Comparison of ENCODE assay signal across 9 cellular contexts in genomic region chr5:90530736-90531487, GRCh38. TPM values are rescaled to one million over a fixed set of nuclear protein-coding genes. Genes with fewer than 3 reads are reported as not detected.
DNase-seq lines count a peak whose midpoint lies in the region; ATAC-seq, FAIRE-seq and TF ChIP-seq lines count a peak whose summit lies in the region.
"Had no signal": no experiment of that assay in that cellular context is flagged by ENCODE, and none has a peak within 500 bp of the region (broad histone marks: within the 10 kb centered on the region; RNA-seq: fewer than 3 reads in every experiment).

No MANE protein-coding gene starts in this region.

- FAIRE-seq in A549 (lab: Jason Lieb, UNC), result no peak

- WGBS in A549 (ENCODE audit: missing lambda C conversion rate), result 31% methylated on average over 9 of the region's 9 CpGs
- 42 to 50% (median 44%) methylated on average over 9 of the region's 9 CpGs for WGBS in adrenal gland, 4 donors

- ATAC-seq in A549 (no peak), GM21786 (IDR thresholded peaks at IDR 0.05; ENCODE audit: unreplicated experiment) (no peak), HG02973 (IDR thresholded peaks at IDR 0.05; ENCODE audit: unreplicated experiment) (no peak), HG03159 (IDR thresholded peaks at IDR 0.05; ENCODE audit: unreplicated experiment) (no peak)

- no peaks in the 10 kb centered on the region for H3K27me3 ChIP-seq in HAP-1 (ENCODE audit: low read depth)
- no peaks in the 10 kb centered on the region for H3K27me3 ChIP-seq in adrenal gland

- TF ChIP-seq RAD21 in A549 (conservative IDR thresholded peaks at IDR 0.05 in 1 of 2, IDR thresholded peaks at IDR 0.05 in 1 of 2), result no peak

- H3K36me3 ChIP-seq in HAP-1 (replicated peaks) (no peaks in the 10 kb centered on the region), adrenal gland (replicated peaks in 1 of 2) (no peaks in the 10 kb centered on the region)

- H3K4me2 ChIP-seq in A549, result peak overlapping the region; percentile 71

- in situ Hi-C loops in HAP-1 (cut with MboI; ENCODE audit: low sequenced_read_pairs), result no loop called here

- H3K27ac ChIP-seq in A549 (no peak overlapping the region), adrenal gland (no peak overlapping the region)

- peaks cover 21% of the 10 kb centered on the region for H3K4me1 ChIP-seq in A549
- peaks cover 37% of the 10 kb centered on the region for H3K4me1 ChIP-seq in HAP-1
- peaks cover 5 to 39% of the 10 kb centered on the region in 2 donors for H3K4me1 ChIP-seq in adrenal gland (replicated peaks in 1 of 2)

- TF ChIP-seq EP300 in A549 (IDR thresholded peaks at IDR 0.05), result no peak

- H3K9me3 ChIP-seq in A549 (no peaks in the 10 kb centered on the region), HAP-1 (no peaks in the 10 kb centered on the region), adrenal gland (replicated peaks in 1 of 3) (no peaks in the 10 kb centered on the region)

- H3K4me3 ChIP-seq in A549 (no peak overlapping the region), HAP-1 (peak overlapping the region; percentile 85; the same call in 1 of the 2 replicates), adrenal gland (peak overlapping the region in 1 of 4 donors; percentile 70)

- no peak for TF ChIP-seq CTCF in A549 (IDR thresholded peaks at IDR 0.05)
- no peak for TF ChIP-seq CTCF in adrenal gland (IDR thresholded peaks at IDR 0.05)

- no peak for TF ChIP-seq POLR2A in A549 (IDR thresholded peaks at IDR 0.05; ENCODE audit: low read length)
- no peak for TF ChIP-seq POLR2A in adrenal gland (IDR thresholded peaks at IDR 0.05)

- CTCF ChIA-PET in A549 (lab: Yijun Ruan, JAX), result interaction anchor here (0.6 to 3.7 kb wide), 24 partner anchors 10 to 153 kb away, joined by 3 to 60 read pairs (median 4); partner anchors contain the start of gene ADGRV1

- POLR2A ChIA-PET in A549 (lab: Yijun Ruan, JAX), result no interaction called here

- DNase-seq in A549 (ENCODE audit: low read depth in 1 of 2, low spot score in 1 of 2), result no peak
- peak; percentile 61 to 62 for DNase-seq in HAP-1 (ENCODE audit: low spot score in 2 of 2)
- DNase-seq in adrenal gland, result peak in 4 of 7 donors; percentile 5 to 40 (median 18)
- peak; percentile 6 for DNase-seq in myocyte (ENCODE audit: low read depth)
- no peak for DNase-seq in NCI-H526 (lab: John Stamatoyannopoulos, UW)
- DNase-seq: central memory CD4-positive, alpha-beta T cell had no signal

- intact Hi-C loops in adrenal gland (cut with DNase I), result loop anchor here in 1 of 2 donors (10.0 kb wide), 1 partner anchor 96 kb away; no protein-coding TSS in a partner anchor

TF ChIP-seq in A549, 52 proteins besides CTCF, POLR2A, EP300 and RAD21 (continues in another document):
- TF ChIP-seq KDM5A (IDR thresholded peaks at IDR 0.05) (no peak), RFX5 (IDR thresholded peaks at IDR 0.05) (no peak), ZSCAN20 (CRISPR knock-in tag; IDR thresholded peaks at IDR 0.05) (no peak), HDAC2 (IDR thresholded peaks at IDR 0.05) (no peak), CHD2 (IDR thresholded peaks at IDR 0.05; ENCODE audit: low read length, partially characterized antibody) (no peak), HOXB5 (CRISPR knock-in tag; IDR thresholded peaks at IDR 0.05) (no peak), KDM1A (IDR thresholded peaks at IDR 0.05; ENCODE audit: low read depth) (no peak), MAFK (IDR thresholded peaks at IDR 0.05; ENCODE audit: partially characterized antibody) (no peak), HOXB13 (CRISPR knock-in tag; IDR thresholded peaks at IDR 0.05; ENCODE audit: low read depth) (no peak), MYC (IDR thresholded peaks at IDR 0.05; ENCODE audit: borderline replicate concordance, low read length) (no peak), JUNB (IDR thresholded peaks at IDR 0.05) (no peak), BCL3 (IDR thresholded peaks at IDR 0.05) (no peak), JUN (IDR thresholded peaks at IDR 0.05) (no peak)
- TF ChIP-seq, protein P1, sequence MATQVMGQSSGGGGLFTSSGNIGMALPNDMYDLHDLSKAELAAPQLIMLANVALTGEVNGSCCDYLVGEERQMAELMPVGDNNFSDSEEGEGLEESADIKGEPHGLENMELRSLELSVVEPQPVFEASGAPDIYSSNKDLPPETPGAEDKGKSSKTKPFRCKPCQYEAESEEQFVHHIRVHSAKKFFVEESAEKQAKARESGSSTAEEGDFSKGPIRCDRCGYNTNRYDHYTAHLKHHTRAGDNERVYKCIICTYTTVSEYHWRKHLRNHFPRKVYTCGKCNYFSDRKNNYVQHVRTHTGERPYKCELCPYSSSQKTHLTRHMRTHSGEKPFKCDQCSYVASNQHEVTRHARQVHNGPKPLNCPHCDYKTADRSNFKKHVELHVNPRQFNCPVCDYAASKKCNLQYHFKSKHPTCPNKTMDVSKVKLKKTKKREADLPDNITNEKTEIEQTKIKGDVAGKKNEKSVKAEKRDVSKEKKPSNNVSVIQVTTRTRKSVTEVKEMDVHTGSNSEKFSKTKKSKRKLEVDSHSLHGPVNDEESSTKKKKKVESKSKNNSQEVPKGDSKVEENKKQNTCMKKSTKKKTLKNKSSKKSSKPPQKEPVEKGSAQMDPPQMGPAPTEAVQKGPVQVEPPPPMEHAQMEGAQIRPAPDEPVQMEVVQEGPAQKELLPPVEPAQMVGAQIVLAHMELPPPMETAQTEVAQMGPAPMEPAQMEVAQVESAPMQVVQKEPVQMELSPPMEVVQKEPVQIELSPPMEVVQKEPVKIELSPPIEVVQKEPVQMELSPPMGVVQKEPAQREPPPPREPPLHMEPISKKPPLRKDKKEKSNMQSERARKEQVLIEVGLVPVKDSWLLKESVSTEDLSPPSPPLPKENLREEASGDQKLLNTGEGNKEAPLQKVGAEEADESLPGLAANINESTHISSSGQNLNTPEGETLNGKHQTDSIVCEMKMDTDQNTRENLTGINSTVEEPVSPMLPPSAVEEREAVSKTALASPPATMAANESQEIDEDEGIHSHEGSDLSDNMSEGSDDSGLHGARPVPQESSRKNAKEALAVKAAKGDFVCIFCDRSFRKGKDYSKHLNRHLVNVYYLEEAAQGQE (IDR thresholded peaks at IDR 0.05), result no peak

RNA-seq across cellular contexts. Expression of gene LYSMD3, which starts 1.5 kb away (rescaled TPM):
- polyA plus RNA-seq in A549 (2011; rRNA removed) (17.1 and 24.1 TPM in 2 replicates), A549 (2017; fragmentation: RNase III; extraction: RNeasy Plus Mini Kit Qiagen cat#74134 plus additional on column Dnase treatment) (9.5 to 11.1 TPM (median 10.6 TPM) in 3 replicates), adrenal gland (10 to 100 TPM in 1 of 3 donors, 1 to 10 TPM in 2; 3.4 to 38.6 (median 4.2) TPM)
- 2.7 and 2.8 TPM in 2 replicates for polyA plus RNA-seq in A549 (2012; cell fraction: cytosol; rRNA removed)
- polyA plus RNA-seq in A549 (2012; cell fraction: nucleus; rRNA removed), result 1.2 and 1.3 TPM in 2 replicates
- polyA minus RNA-seq in A549 (2011; rRNA and poly(A)+ RNA removed), result 6.1 and 7.1 TPM in 2 replicates
- total RNA-seq in adrenal gland (10 to 100 TPM in 6 of 8 donors, 1 to 10 TPM in 2; 6.8 to 33.2 (median 16.1) TPM), myocyte (14.3 and 15.8 TPM in 2 replicates)
- 7.0 TPM for polyA plus RNA-seq in myocyte (2012)

RNA-seq across cellular contexts. Expression of gene ADGRV1, which starts 27.7 kb away (rescaled TPM):
- polyA plus RNA-seq in A549 (2011; rRNA removed) (3.7 and 4.0 TPM in 2 replicates), A549 (2017; fragmentation: RNase III; extraction: RNeasy Plus Mini Kit Qiagen cat#74134 plus additional on column Dnase treatment) (0.17 to 0.70 TPM (median 0.65 TPM) in 3 replicates), adrenal gland (100 to 1,000 TPM; 229 to 676 (median 510) TPM)
- 0.62 and 0.63 TPM in 2 replicates for polyA plus RNA-seq in A549 (2012; cell fraction: cytosol; rRNA removed)
- polyA plus RNA-seq in A549 (2012; cell fraction: nucleus; rRNA removed), result 0.40 and 1.1 TPM in 2 replicates
- 2.6 and 2.9 TPM in 2 replicates for polyA minus RNA-seq in A549 (2011; rRNA and poly(A)+ RNA removed)
- total RNA-seq in adrenal gland (1,000 to 10,000 TPM in 4 of 8 donors, 100 to 1,000 TPM in 4; 526 to 2,577 (median 946) TPM), myocyte (3.9 and 4.4 TPM in 2 replicates)
- 0.08 TPM for polyA plus RNA-seq in myocyte (2012)

RNA-seq across cellular contexts. Expression of gene POLR3G, which starts 56.2 kb away (rescaled TPM):
- polyA plus RNA-seq in A549 (2011; rRNA removed) (15.7 and 22.6 TPM in 2 replicates), A549 (2017; fragmentation: RNase III; extraction: RNeasy Plus Mini Kit Qiagen cat#74134 plus additional on column Dnase treatment) (11.6 to 17.5 TPM (median 11.7 TPM) in 3 replicates), adrenal gland (1 to 10 TPM; 1.0 to 2.4 (median 2.1) TPM)
- 18.5 and 28.6 TPM in 2 replicates for polyA plus RNA-seq in A549 (2012; cell fraction: cytosol; rRNA removed)
- polyA plus RNA-seq in A549 (2012; cell fraction: nucleus; rRNA removed), result 13.6 and 21.8 TPM in 2 replicates
- 2.4 and 3.5 TPM in 2 replicates for polyA minus RNA-seq in A549 (2011; rRNA and poly(A)+ RNA removed)
- total RNA-seq in adrenal gland (1 to 10 TPM in 1 of 8 donors, under 1 TPM in 5, not detected in 2; 0.30 to 1.2 (median 0.78) TPM), myocyte (2.3 and 5.3 TPM in 2 replicates)
- polyA plus RNA-seq in myocyte (2012), result 0.69 TPM

RNA-seq across cellular contexts. Expression of gene MBLAC2, which starts 56.3 kb away (rescaled TPM):
- 4.4 and 5.3 TPM in 2 replicates for polyA plus RNA-seq in A549 (2011; rRNA removed)
- polyA plus RNA-seq in A549 (2012; cell fraction: cytosol; rRNA removed), result 1.5 and 2.2 TPM in 2 replicates
- polyA plus RNA-seq in A549 (2012; cell fraction: nucleus; rRNA removed), result 2.7 and 2.9 TPM in 2 replicates
- polyA plus RNA-seq in A549 (2017; fragmentation: RNase III; extraction: RNeasy Plus Mini Kit Qiagen cat#74134 plus additional on column Dnase treatment), result 4.4 to 5.7 TPM (median 5.4 TPM) in 3 replicates
- 3.4 and 4.2 TPM in 2 replicates for polyA minus RNA-seq in A549 (2011; rRNA and poly(A)+ RNA removed)
- 1 to 10 TPM; 3.7 to 7.1 (median 5.2) TPM for total RNA-seq in adrenal gland
- 1 to 10 TPM; 1.3 to 8.8 (median 1.4) TPM for polyA plus RNA-seq in adrenal gland
- total RNA-seq in myocyte, result 3.7 and 4.9 TPM in 2 replicates
- polyA plus RNA-seq in myocyte (2012), result 2.7 TPM

Comparison
In these comparisons a context has a peak if more than half of its experiments do, and no peak if none do; other contexts are left out.
1. DNase-seq: peak in HAP-1 (2 of 2), adrenal gland (4 of 7) and myocyte (single experiment); none in A549 (0 of 2) and NCI-H526 (0 of 2).
2. RNA of gene ADGRV1, which starts 27.7 kb away (total RNA-seq): 526 to 2,577 TPM in adrenal gland; 3.9 to 4.4 TPM in myocyte; every median in the first group is over 10 times any median in the second.